ENCODE assay signal across 16 cellular contexts in the genomic region with DNA sequence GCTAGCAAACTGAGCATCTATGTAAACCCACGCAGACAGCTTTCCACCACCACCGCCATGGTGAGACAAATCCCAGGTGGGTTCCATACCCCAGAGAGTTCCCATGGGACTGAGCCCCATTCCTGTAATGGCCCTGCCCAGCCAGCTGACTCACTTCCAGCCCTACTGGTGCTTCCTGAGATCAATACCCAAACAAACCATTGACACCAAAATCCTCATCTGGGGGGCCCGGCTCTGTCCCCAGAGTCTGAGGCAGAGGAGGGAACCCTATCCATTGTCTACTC. TPM values are rescaled to one million over a fixed set of nuclear protein-coding genes. Genes with fewer than 3 reads are reported as not detected.
DNase-seq lines count a peak whose midpoint lies in the region; ATAC-seq and TF ChIP-seq lines count a peak whose summit lies in the region.
"Had no signal": no experiment of that assay in that cellular context is flagged by ENCODE, and none has a peak within 500 bp of the region (broad histone marks: within the 10 kb centered on the region; RNA-seq: fewer than 3 reads in every experiment).

No MANE protein-coding gene starts in this region.

- peaks cover 0 to 88% (median 57%) of the 10 kb centered on the region in 10 experiments; a peak in 17 of 20 replicates for H3K4me1 ChIP-seq in BLaER1 treated with 17β-estradiol and CSF1 and Interleukin-3, amounts not matched to agents 10 nM and 100 nM
- H3K4me1 ChIP-seq in left lung, result no peaks in the 10 kb centered on the region

- H3K4me1 Mint-ChIP-seq in glutamatergic neuron (ENCODE audit: low read depth, unreplicated experiment), result peaks cover 9% of the 10 kb centered on the region
- H3K4me1 Mint-ChIP-seq: CD14-positive monocyte; CD4-positive, alpha-beta memory T cell had no signal

- H3K4me2 ChIP-seq in BLaER1 treated with 17β-estradiol and CSF1 and Interleukin-3, amounts not matched to agents 10 nM and 100 nM, result peak overlapping the region in 9 of 11 experiments; percentile 39 to 82 (median 70); a peak in 18 of 22 replicates
- H3K4me2 ChIP-seq: GM23338 had no signal

- H3K27ac Mint-ChIP-seq in glutamatergic neuron (ENCODE audit: unreplicated experiment), result no peak overlapping the region
- H3K27ac Mint-ChIP-seq: CD14-positive monocyte; CD4-positive, alpha-beta memory T cell; GM23338 had no signal

- H3K27me3 ChIP-seq in BLaER1 treated with 17β-estradiol and CSF1 and Interleukin-3, amounts not matched to agents 10 nM and 100 nM, result no peaks in the 10 kb centered on the region
- H3K27me3 ChIP-seq in WERI-Rb-1 (ENCODE audit: insufficient read depth, low read depth, severe bottlenecking) (no peaks in the 10 kb centered on the region), left lung (peaks cover 0 to 16% of the 10 kb centered on the region in 2 donors)
- H3K27me3 ChIP-seq: BE2C had no signal

- TF ChIP-seq CTCF in WERI-Rb-1 (IDR thresholded peaks at IDR 0.05; ENCODE audit: low read depth, low read length), result no peak
- no peak for TF ChIP-seq CTCF in left lung (IDR thresholded peaks at IDR 0.05)
- TF ChIP-seq CTCF in glutamatergic neuron (IDR thresholded peaks at IDR 0.05; ENCODE audit: partially characterized antibody, unreplicated experiment), result no peak

- H3K36me3 ChIP-seq in BLaER1 treated with 17β-estradiol and CSF1 and Interleukin-3, amounts not matched to agents 10 nM and 100 nM, result no peaks in the 10 kb centered on the region
- H3K36me3 ChIP-seq in WERI-Rb-1 (no peaks in the 10 kb centered on the region), left lung (no peaks in the 10 kb centered on the region)
- H3K36me3 ChIP-seq: BE2C had no signal

- peaks cover 4% of the 10 kb centered on the region for H3K27me3 Mint-ChIP-seq in glutamatergic neuron (ENCODE audit: unreplicated experiment)

- H3K36me3 Mint-ChIP-seq in glutamatergic neuron (ENCODE audit: unreplicated experiment), result no peaks in the 10 kb centered on the region
- H3K36me3 Mint-ChIP-seq: CD14-positive monocyte; CD4-positive, alpha-beta memory T cell had no signal

- H3K9me3 Mint-ChIP-seq in glutamatergic neuron (ENCODE audit: unreplicated experiment), result peaks cover 2% of the 10 kb centered on the region
- H3K9me3 Mint-ChIP-seq: GM23338, H9 had no signal

- H3K4me3 ChIP-seq in BLaER1 treated with 17β-estradiol and CSF1 and Interleukin-3, amounts not matched to agents 10 nM and 100 nM, result no peak overlapping the region
- H3K4me3 ChIP-seq in WERI-Rb-1 (ENCODE audit: low read depth, low read length) (no peak overlapping the region), left lung (no peak overlapping the region)
- H3K4me3 ChIP-seq: GM23338 had no signal

- H3K27ac ChIP-seq in BLaER1 treated with 17β-estradiol and CSF1 and Interleukin-3, amounts not matched to agents 10 nM and 100 nM, result no peak overlapping the region
- no peak overlapping the region for H3K27ac ChIP-seq in WERI-Rb-1
- no peak overlapping the region for H3K27ac ChIP-seq in left lung

- DNase-seq in WERI-Rb-1, result peak; percentile 5
- peak; percentile 37 for DNase-seq in islet precursor cell
- DNase-seq in left lung, result no peak
- no peak for DNase-seq in SIG-M5 treated with dmso at 0.1 percent for 504 hours (lab: John Stamatoyannopoulos, UW; ENCODE audit: unreplicated experiment)
- no peak for DNase-seq in glutamatergic neuron
- DNase-seq: ACHN; BE2C; CD4-positive, alpha-beta memory T cell; DMS153; DMS79; GDM1 had no signal

- no peak overlapping the region for H3K9ac ChIP-seq in BLaER1 treated with 17β-estradiol and CSF1 and Interleukin-3, amounts not matched to agents 10 nM and 100 nM

- intact Hi-C loops in left lung (cut with DNase I), result no loop called here

- H3K4me3 Mint-ChIP-seq in glutamatergic neuron (ENCODE audit: unreplicated experiment), result no peak overlapping the region
- H3K4me3 Mint-ChIP-seq: CD14-positive monocyte; CD4-positive, alpha-beta memory T cell; GM23338; H9 had no signal

- H3K9me3 ChIP-seq in BLaER1 treated with 17β-estradiol and CSF1 and Interleukin-3, amounts not matched to agents 10 nM and 100 nM (replicated peaks in 1 of 11), result no peaks in the 10 kb centered on the region
- no peaks in the 10 kb centered on the region for H3K9me3 ChIP-seq in WERI-Rb-1 (ENCODE audit: severe bottlenecking)
- no peaks in the 10 kb centered on the region for H3K9me3 ChIP-seq in left lung
- H3K9me3 ChIP-seq: BE2C had no signal

- peaks cover 0 to 25% (median 0%) of the 10 kb centered on the region in 11 experiments; a peak in 5 of 22 replicates for H4K20me1 ChIP-seq in BLaER1 treated with 17β-estradiol and CSF1 and Interleukin-3, amounts not matched to agents 10 nM and 100 nM

- ATAC-seq in left lung, result no peak
- ATAC-seq: GM23338 had no signal

RNA-seq across cellular contexts. Expression of a gene that starts 30.1 kb away (rescaled TPM):
- total RNA-seq in left lung (under 1 TPM; 0.29 to 0.79 TPM), glutamatergic neuron (ENCODE audit: unreplicated experiment) (2.4 TPM)
- total RNA-seq: HT-29 had no signal

RNA-seq across cellular contexts. Expression of a gene that starts 39.2 kb away (rescaled TPM):
- total RNA-seq in left lung (100 to 1,000 TPM in 1 of 2 donors, 10 to 100 TPM in 1; 40.1 to 103 TPM), glutamatergic neuron (ENCODE audit: unreplicated experiment) (30.4 TPM)

Comparison
In these comparisons a context has a peak if more than half of its experiments do, and no peak if none do; other contexts are left out.
1. DNase-seq: peak in WERI-Rb-1 (single experiment) and islet precursor cell (single experiment); none in left lung (0 of 2), SIG-M5 treated with dmso at 0.1 percent for 504 hours (single experiment) and glutamatergic neuron (single experiment).